1 cellular context compared by ENCODE assay signal in genomic region chr2:155825876-155826275, GRCh38.
TF ChIP-seq lines count a peak whose summit lies in the region.

No MANE protein-coding gene starts in this region.

TF ChIP-seq in K562, 482 proteins besides CTCF, POLR2A, EP300 and RAD21 (continued from another document):
- TF ChIP-seq ZNF699 (CRISPR knock-in tag; IDR thresholded peaks at IDR 0.05; ENCODE audit: insufficient replicate concordance): no peak
- TF ChIP-seq HMBOX1 (IDR thresholded peaks at IDR 0.05): peak; percentile 50; the same call in 1 of the 2 replicates
- TF ChIP-seq FOXJ3 (CRISPR knock-in tag; IDR thresholded peaks at IDR 0.05): no peak
- no peak for TF ChIP-seq ZNF740 (CRISPR knock-in tag; IDR thresholded peaks at IDR 0.05)
- TF ChIP-seq ZNF740 (tag; IDR thresholded peaks at IDR 0.05): no peak
- peak; percentile 31; the same call in 1 of the 2 replicates for TF ChIP-seq SMARCA4 (IDR thresholded peaks at IDR 0.05)
- TF ChIP-seq ZNF277 (CRISPR knock-in tag; IDR thresholded peaks at IDR 0.05; ENCODE audit: borderline replicate concordance): no peak
- TF ChIP-seq NFE2 (IDR thresholded peaks at IDR 0.05; ENCODE audit: low read depth): peak; percentile 58
- no peak for TF ChIP-seq NR2C1 (IDR thresholded peaks at IDR 0.05)
- peak; percentile 59; the same call in 1 of the 2 replicates for TF ChIP-seq NR2C1 (tag; IDR thresholded peaks at IDR 0.05)
- peak; percentile 26; the same call in 1 of the 2 replicates for TF ChIP-seq NCOR1 (IDR thresholded peaks at IDR 0.05)
- no peak for TF ChIP-seq ZNF436 (CRISPR knock-in tag; IDR thresholded peaks at IDR 0.05)
- peak; percentile 48 for TF ChIP-seq TAL1 (IDR thresholded peaks at IDR 0.05)
- TF ChIP-seq ARID1B (IDR thresholded peaks at IDR 0.05): peak; percentile 64
- no peak for TF ChIP-seq HMGN3 (IDR thresholded peaks at IDR 0.05; ENCODE audit: borderline replicate concordance, extremely low read depth, insufficient read length, low read depth, low read length)
- no peak for TF ChIP-seq TOE1 (IDR thresholded peaks at IDR 0.05; ENCODE audit: borderline replicate concordance)
- TF ChIP-seq TOE1 (CRISPR knock-in tag; IDR thresholded peaks at IDR 0.05; ENCODE audit: borderline replicate concordance, low read depth): no peak
- TF ChIP-seq TEAD4 (IDR thresholded peaks at IDR 0.05; ENCODE audit: low read length): 0 out of 2 replicates have a peak, but pooled peaks have one; percentile 31
- no peak for TF ChIP-seq TEAD4 (CRISPR knock-in tag; IDR thresholded peaks at IDR 0.05; ENCODE audit: borderline replicate concordance)
- no peak for TF ChIP-seq CSDE1 (IDR thresholded peaks at IDR 0.05)
- TF ChIP-seq CBFA2T3 (IDR thresholded peaks at IDR 0.05): peak; percentile 73
- TF ChIP-seq MCM3 (IDR thresholded peaks at IDR 0.05): no peak
